17 cellular contexts compared by ENCODE assay signal in genomic region chr2:126825306-126825705, GRCh38.
"Had no signal": no experiment of that assay in that cellular context is flagged by ENCODE, and none has a peak within 500 bp of the region (broad histone marks: within the 10 kb centered on the region; RNA-seq: fewer than 3 reads in every experiment).

No MANE protein-coding gene starts in this region.

- H3K4me1 ChIP-seq: gastrocnemius medialis, stomach, thyroid gland had no signal

- ATAC-seq: esophagus mucosa; gastrocnemius medialis; left colon; left ventricle myocardium superior; naive thymus-derived CD4-positive, alpha-beta T cell; sciatic nerve had no signal

- H3K9me3 ChIP-seq: gastrocnemius medialis, stomach, thyroid gland had no signal

- H3K27me3 ChIP-seq: gastrocnemius medialis, stomach, thyroid gland had no signal

- H3K27ac Mint-ChIP-seq: naive thymus-derived CD4-positive, alpha-beta T cell; nephron progenitor cell; type B pancreatic cell had no signal

- H3K27me3 Mint-ChIP-seq: type B pancreatic cell had no signal

- H3K36me3 ChIP-seq: gastrocnemius medialis, stomach, thyroid gland had no signal

- DNase-seq: effector memory CD4-positive, alpha-beta T cell; gastrocnemius medialis; glutamatergic neuron; left colon; left ventricle myocardium superior; mesendoderm; naive thymus-derived CD4-positive, alpha-beta T cell; nephron progenitor cell; posterior cingulate gyrus; stimulated activated naive CD4-positive, alpha-beta T cell; stomach; thyroid gland had no signal

- H3K4me3 Mint-ChIP-seq: naive thymus-derived CD4-positive, alpha-beta T cell; nephron progenitor cell; type B pancreatic cell had no signal

- H3K9me3 Mint-ChIP-seq: naive thymus-derived CD4-positive, alpha-beta T cell; nephron progenitor cell; type B pancreatic cell had no signal

- H3K27ac ChIP-seq: gastrocnemius medialis, skin epidermis, stomach, thyroid gland had no signal

- H3K36me3 Mint-ChIP-seq: naive thymus-derived CD4-positive, alpha-beta T cell; type B pancreatic cell had no signal

- H3K4me3 ChIP-seq: gastrocnemius medialis, lung, skin epidermis, stomach, thyroid gland had no signal
